In genomic region chr14:59481407-59482119, GRCh38 we compare ENCODE assay signal across 8 cellular contexts. TPM values are rescaled to one million over a fixed set of nuclear protein-coding genes. Genes with fewer than 3 reads are reported as not detected.
DNase-seq lines count a peak whose midpoint lies in the region; ATAC-seq and TF ChIP-seq lines count a peak whose summit lies in the region.

No MANE protein-coding gene starts in this region.

- CTCF ChIA-PET in AG04449 (lab: Yijun Ruan, JAX), result no interaction called here

- H3K23ac ChIP-seq in mesenchymal stem cell (ENCODE audit: low read length in 2 of 2) (no peak overlapping the region), neuronal stem cell (ENCODE audit: low read depth, low read length, poor library complexity) (no peak overlapping the region)

- H4K91ac ChIP-seq in mesenchymal stem cell (ENCODE audit: low read length) (no peak overlapping the region), neuronal stem cell (ENCODE audit: low read depth, low read length, poor library complexity) (no peak overlapping the region)

- peaks cover 4% of the 10 kb centered on the region for H3K79me1 ChIP-seq in mesenchymal stem cell (replicated peaks; ENCODE audit: low read length, poor library complexity, severe bottlenecking)
- H3K79me1 ChIP-seq in neuronal stem cell (ENCODE audit: low read depth, low read length), result peaks cover 9% of the 10 kb centered on the region

- H3K27ac ChIP-seq in mesenchymal stem cell (ENCODE audit: low read length, poor library complexity, severe bottlenecking) (peak overlapping the region; percentile 95), neuronal stem cell (replicated peaks; ENCODE audit: low read length) (no peak overlapping the region)

- H3K4me2 ChIP-seq in mesenchymal stem cell (ENCODE audit: low read length, poor library complexity, severe bottlenecking) (peak overlapping the region; percentile 54), neuronal stem cell (ENCODE audit: insufficient read depth, low read length, poor library complexity, severe bottlenecking) (no peak overlapping the region)

- POLR2A ChIA-PET in AG04449 (lab: Yijun Ruan, JAX), result no interaction called here

- TF ChIP-seq CTCF in AG04449 (IDR thresholded peaks at IDR 0.05; ENCODE audit: insufficient read depth, low read length, missing control alignments) (no peak), HFF-Myc (IDR thresholded peaks at IDR 0.05; ENCODE audit: low read depth, low read length, missing control alignments) (no peak), astrocyte of the cerebellum (IDR thresholded peaks at IDR 0.05; ENCODE audit: low read depth, low read length, missing control alignments) (no peak)

- H3K18ac ChIP-seq in mesenchymal stem cell (ENCODE audit: low read depth in 1 of 2, low read length in 2 of 2), result no peak overlapping the region
- H3K18ac ChIP-seq in neuronal stem cell (ENCODE audit: low read length), result no peak overlapping the region

- no peak overlapping the region for H4K8ac ChIP-seq in mesenchymal stem cell (ENCODE audit: low read length)
- no peak overlapping the region for H4K8ac ChIP-seq in neuronal stem cell (ENCODE audit: low read depth, low read length)

- H3K9me3 ChIP-seq in mesenchymal stem cell (ENCODE audit: control insufficient read depth, low read length) (no peaks in the 10 kb centered on the region), neuronal stem cell (replicated peaks in 1 of 2; ENCODE audit: control insufficient read depth in 2 of 2, insufficient read depth in 1 of 2, low read depth in 1 of 2, low read length in 2 of 2) (peaks cover 0 to 6% of the 10 kb centered on the region in 2 donors)

- H3K9ac ChIP-seq in mesenchymal stem cell (ENCODE audit: low read length) (peak overlapping the region; percentile 97), neuronal stem cell (ENCODE audit: low read depth, low read length, poor library complexity) (no peak overlapping the region)

- H2BK15ac ChIP-seq in mesenchymal stem cell (ENCODE audit: low read depth, poor library complexity, severe bottlenecking) (no peak overlapping the region), neuronal stem cell (ENCODE audit: low read length) (no peak overlapping the region)

- H2BK12ac ChIP-seq in mesenchymal stem cell (ENCODE audit: low read length in 2 of 2) (no peak overlapping the region), neuronal stem cell (ENCODE audit: low read length) (no peak overlapping the region)

- DNase-seq in AG04449 (ENCODE audit: low read depth, low spot score), result peak; percentile 23
- no peak for DNase-seq in HFF-Myc (ENCODE audit: extremely low read depth, low read depth)
- DNase-seq in astrocyte of the cerebellum (ENCODE audit: low read depth), result no peak
- peak; percentile 50 for DNase-seq in mesenchymal stem cell
- no peak for DNase-seq in activated CD8-positive, alpha-beta memory T cell treated with anti-CD3 and anti-CD28 coated beads for 24 hours
- DNase-seq in neuronal stem cell (ENCODE audit: low spot score), result no peak
- DNase-seq in HPDE6-E6E7 (ENCODE audit: extremely low spot score), result no peak

- H2AFZ ChIP-seq in mesenchymal stem cell (ENCODE audit: low read depth, low read length), result no peak overlapping the region
- H2AFZ ChIP-seq in neuronal stem cell (ENCODE audit: low read length), result no peak overlapping the region

- in situ Hi-C loops in astrocyte of the cerebellum (cut with HindIII; ENCODE audit: low sequenced_read_pairs), result no loop called here

- H3K27me3 ChIP-seq in mesenchymal stem cell (ENCODE audit: control insufficient read depth in 1 of 2, insufficient read depth in 1 of 2, low read length in 2 of 2) (no peaks in the 10 kb centered on the region), neuronal stem cell (ENCODE audit: control insufficient read depth in 3 of 3, insufficient read depth in 3 of 3, low read depth in 1 of 3, low read length in 3 of 3) (peaks cover 0 to 2% (median 0%) of the 10 kb centered on the region in 3 experiments)

- H3K14ac ChIP-seq in mesenchymal stem cell (ENCODE audit: low read length in 2 of 2), result no peak overlapping the region
- H3K14ac ChIP-seq in neuronal stem cell (ENCODE audit: low read length), result no peak overlapping the region

- H3K4ac ChIP-seq in mesenchymal stem cell (ENCODE audit: low read depth in 1 of 2, low read length in 2 of 2), result no peak overlapping the region
- H3K4ac ChIP-seq in neuronal stem cell (ENCODE audit: low read length), result no peak overlapping the region

- ATAC-seq in GM18511 (IDR thresholded peaks at IDR 0.05; ENCODE audit: unreplicated experiment), result no peak

- H3K36me3 ChIP-seq in mesenchymal stem cell (ENCODE audit: control insufficient read depth in 1 of 2, insufficient read depth in 2 of 2, low read depth in 1 of 2, low read length in 2 of 2) (peaks cover 3 to 36% of the 10 kb centered on the region in 2 experiments), neuronal stem cell (replicated peaks in 1 of 2; ENCODE audit: control insufficient read depth in 2 of 2, insufficient read depth in 2 of 2, low read length in 2 of 2) (peaks cover 4 to 37% of the 10 kb centered on the region in 2 donors)

- no peak overlapping the region for H2BK120ac ChIP-seq in mesenchymal stem cell (ENCODE audit: low read depth, low read length)
- H2BK120ac ChIP-seq in neuronal stem cell (ENCODE audit: low read depth, low read length), result no peak overlapping the region

- H3K4me3 ChIP-seq in AG04449 (ENCODE audit: low read depth, low read length) (peak overlapping the region; percentile 89), HFF-Myc (replicated peaks; ENCODE audit: low read depth, low read length) (peak overlapping the region; percentile 98), astrocyte of the cerebellum (ENCODE audit: low read depth, low read length) (peak overlapping the region; percentile 78), mesenchymal stem cell (ENCODE audit: insufficient read depth in 1 of 2, low read depth in 1 of 2, low read length in 2 of 2) (peak overlapping the region in 1 of 2 experiments; percentile 93), neuronal stem cell (ENCODE audit: low read length in 2 of 2) (no peak overlapping the region)

- H2AK5ac ChIP-seq in mesenchymal stem cell (ENCODE audit: low read length, severe bottlenecking) (peak overlapping the region; percentile 87), neuronal stem cell (ENCODE audit: low read depth, low read length) (no peak overlapping the region)

- no peak overlapping the region for H2BK5ac ChIP-seq in mesenchymal stem cell (ENCODE audit: low read depth, low read length, poor library complexity, severe bottlenecking)
- no peak overlapping the region for H2BK5ac ChIP-seq in neuronal stem cell (ENCODE audit: low read length)

- WGBS in mesenchymal stem cell, result 26% methylated on average over 2 of the region's 4 CpGs
- WGBS in neuronal stem cell (ENCODE audit: extremely low coverage in 2 of 2, insufficient read length in 2 of 2, insufficient replicate concordance in 1 of 2), 2 donors, result no CpG with 5 or more reads among the region's 4 CpGs

- H3K4me1 ChIP-seq in mesenchymal stem cell (ENCODE audit: control insufficient read depth, insufficient read depth, low read depth, low read length), result peaks cover 6% of the 10 kb centered on the region
- peaks cover 4 to 8% of the 10 kb centered on the region in 2 donors for H3K4me1 ChIP-seq in neuronal stem cell (ENCODE audit: control insufficient read depth in 2 of 2, insufficient read depth in 1 of 2, low read depth in 1 of 2, low read length in 2 of 2)

RNA-seq across cellular contexts. Expression of gene L3HYPDH, which starts 2.6 kb away (rescaled TPM):
- polyA plus RNA-seq in mesenchymal stem cell (2013, experiment 1 of 2), result 26.1 TPM
- 27.1 TPM for polyA plus RNA-seq in mesenchymal stem cell (2013, experiment 2 of 2)
- polyA plus RNA-seq in neuronal stem cell (2013, experiment 1 of 2), result 7.4 TPM
- 6.7 TPM for polyA plus RNA-seq in neuronal stem cell (2013, experiment 2 of 2)

RNA-seq across cellular contexts. Expression of gene JKAMP, which starts 2.8 kb away (rescaled TPM):
- 87.8 TPM for polyA plus RNA-seq in mesenchymal stem cell (2013, experiment 1 of 2)
- polyA plus RNA-seq in mesenchymal stem cell (2013, experiment 2 of 2), result 90.0 TPM
- polyA plus RNA-seq in neuronal stem cell (2013, experiment 1 of 2), result 77.2 TPM
- 79.3 TPM for polyA plus RNA-seq in neuronal stem cell (2013, experiment 2 of 2)

RNA-seq across cellular contexts. Expression of gene GPR135, which starts 16.4 kb away (rescaled TPM):
- 0.70 TPM for polyA plus RNA-seq in mesenchymal stem cell (2013, experiment 1 of 2)
- 0.75 TPM for polyA plus RNA-seq in mesenchymal stem cell (2013, experiment 2 of 2)
- 1.1 TPM for polyA plus RNA-seq in neuronal stem cell (2013, experiment 1 of 2)
- polyA plus RNA-seq in neuronal stem cell (2013, experiment 2 of 2), result 1.1 TPM

Comparison
In these comparisons a context has a peak if more than half of its experiments do, and no peak if none do; other contexts are left out.
1. DNase-seq: peak in AG04449 (single experiment) and mesenchymal stem cell (single experiment); none in HFF-Myc (single experiment), astrocyte of the cerebellum (single experiment), activated CD8-positive, alpha-beta memory T cell treated with anti-CD3 and anti-CD28 coated beads for 24 hours (single experiment), neuronal stem cell (single experiment) and HPDE6-E6E7 (single experiment).
2. H3K4me3 ChIP-seq: peak in AG04449 (single experiment), HFF-Myc (single experiment) and astrocyte of the cerebellum (single experiment); none in neuronal stem cell (0 of 2).